ENCODE assay signal across 18 cellular contexts in genomic region chr17:44091200-44091997, GRCh38. TPM values are rescaled to one million over a fixed set of nuclear protein-coding genes. Genes with fewer than 3 reads are reported as not detected.
DNase-seq lines count a peak whose midpoint lies in the region; FAIRE-seq and TF ChIP-seq lines count a peak whose summit lies in the region.
"Had no signal": no experiment of that assay in that cellular context is flagged by ENCODE, and none has a peak within 500 bp of the region (broad histone marks: within the 10 kb centered on the region; RNA-seq: fewer than 3 reads in every experiment).

No MANE protein-coding gene starts in this region.

- peaks cover 6% of the 10 kb centered on the region for H3K23me2 ChIP-seq in H1 (ENCODE audit: low read depth, low read length)

- H3K27me3 Mint-ChIP-seq in IgD-negative memory B cell (no peaks in the 10 kb centered on the region), endodermal cell (ENCODE audit: insufficient read depth) (no peaks in the 10 kb centered on the region)
- H3K27me3 Mint-ChIP-seq: CD4-positive, CD25-positive, alpha-beta regulatory T cell had no signal

- H3K4me3 Mint-ChIP-seq in IgD-negative memory B cell (no peak overlapping the region), endodermal cell (no peak overlapping the region)
- H3K4me3 Mint-ChIP-seq: CD4-positive, CD25-positive, alpha-beta regulatory T cell; GM23338 had no signal

- H3K4me1 Mint-ChIP-seq in IgD-negative memory B cell (peaks cover 0 to 1% (median 0%) of the 10 kb centered on the region in 3 donors), endodermal cell (peaks cover 14% of the 10 kb centered on the region)

- H3K27me3 ChIP-seq in H1 (replicated peaks in 1 of 4; ENCODE audit: control insufficient read depth in 3 of 4, extremely low read depth in 1 of 4, insufficient read depth in 3 of 4, low read length in 3 of 4) (no peaks in the 10 kb centered on the region), osteoblast (ENCODE audit: insufficient read depth, low read length) (no peaks in the 10 kb centered on the region), endodermal cell (ENCODE audit: control insufficient read depth, insufficient read depth, low read length, poor library complexity, severe bottlenecking) (no peaks in the 10 kb centered on the region)

- FAIRE-seq in H1 (lab: Jason Lieb, UNC): no peak

- CTCF ChIA-PET in H1 (lab: Charles Lee; ENCODE audit: partially characterized antibody): interaction anchor here (0.7 to 34.4 kb wide), 4 partner anchors 8 to 23 kb away, joined by 3 to 638 read pairs (median 6); partner anchors contain the start of gene HDAC5

- no peaks in the 10 kb centered on the region for H3K36me3 Mint-ChIP-seq in IgD-negative memory B cell
- peaks cover 27% of the 10 kb centered on the region for H3K36me3 Mint-ChIP-seq in endodermal cell (ENCODE audit: low read depth)

- DNase-seq in H1 (ENCODE audit: low read depth in 1 of 2, low spot score in 2 of 2) (no peak), osteoblast (ENCODE audit: insufficient read length, low spot score, missing footprints) (peak; percentile 71), NCI-H524 treated with DMSO at 0.1 percent for 48 hours (lab: John Stamatoyannopoulos, UW) (no peak), endodermal cell (no peak)
- DNase-seq: ACHN; Caco-2; CD4-positive, CD25-positive, alpha-beta regulatory T cell; DMS153; MM.1S; NCI-H1092 treated with DMSO at 0.1 percent for 48 hours; NCI-H1694 treated with DMSO at 0.1 percent for 48 hours; NCI-H2107; NCI-H2227 treated with DMSO at 0.1 percent for 48 hours; NCI-H524; Right ventricle myocardium superior; SK-N-SH had no signal

- H3K9me3 ChIP-seq in H1 (ENCODE audit: insufficient read depth in 2 of 2, low read depth in 1 of 2, low read length in 1 of 2): no peaks in the 10 kb centered on the region
- H3K9me3 ChIP-seq in osteoblast (ENCODE audit: low read depth, low read length): no peaks in the 10 kb centered on the region
- no peaks in the 10 kb centered on the region for H3K9me3 ChIP-seq in endodermal cell (ENCODE audit: control insufficient read depth, low read length)
- H3K9me3 ChIP-seq: Caco-2, SK-N-SH had no signal

- H3K23ac ChIP-seq in H1 (ENCODE audit: insufficient read length): no peak overlapping the region

- H2BK12ac ChIP-seq in H1 (ENCODE audit: low read depth, low read length): no peak overlapping the region

- no peak for TF ChIP-seq EP300 in H1 (IDR thresholded peaks at IDR 0.05; ENCODE audit: borderline replicate concordance in 1 of 2, low read depth in 2 of 2, low read length in 2 of 2)

- H3K79me1 ChIP-seq in H1 (ENCODE audit: low read depth, low read length): peaks cover 3% of the 10 kb centered on the region; the same call in 1 of the 2 replicates

- H3K36me3 ChIP-seq in H1 (ENCODE audit: control insufficient read depth in 2 of 4, insufficient read depth in 4 of 4, low read length in 3 of 4) (peaks cover 4 to 17% (median 13%) of the 10 kb centered on the region in 4 experiments; a peak in 6 of 8 replicates), osteoblast (ENCODE audit: insufficient read depth, low read length) (peaks cover 14% of the 10 kb centered on the region), endodermal cell (ENCODE audit: control insufficient read depth, insufficient read depth, low read length) (peaks cover 33% of the 10 kb centered on the region)

- H2BK15ac ChIP-seq in H1 (ENCODE audit: low read length): no peak overlapping the region

- H3K79me2 ChIP-seq in H1 (ENCODE audit: control insufficient read depth in 1 of 2, insufficient read depth in 2 of 2, low read length in 2 of 2) (peaks cover 0 to 3% of the 10 kb centered on the region in 2 experiments; a peak in 1 of 4 replicates), osteoblast (ENCODE audit: insufficient read depth, low read length) (peaks cover 4% of the 10 kb centered on the region)

- TF ChIP-seq RAD21 in H1 (IDR thresholded peaks at IDR 0.05 in 1 of 2, conservative IDR thresholded peaks at IDR 0.05 in 1 of 2; ENCODE audit: low read depth in 2 of 2, low read length in 2 of 2): no peak

- H2BK120ac ChIP-seq in H1 (replicated peaks; ENCODE audit: low read depth, low read length): no peak overlapping the region

- TF ChIP-seq POLR2A in H1 (IDR thresholded peaks at IDR 0.05; ENCODE audit: control extremely low read depth in 1 of 2, low read depth in 2 of 2, low read length in 2 of 2): no peak

- H2AFZ ChIP-seq in H1 (ENCODE audit: low read length) (no peak overlapping the region), osteoblast (ENCODE audit: low read length) (no peak overlapping the region)
- H2AFZ ChIP-seq: GM23338 had no signal

- H3K9ac ChIP-seq in H1 (replicated peaks in 1 of 4; ENCODE audit: extremely low read depth in 1 of 4, low read depth in 3 of 4, low read length in 3 of 4) (no peak overlapping the region), endodermal cell (ENCODE audit: extremely low read depth, low read length, poor library complexity, severe bottlenecking) (no peak overlapping the region)
- H3K9ac ChIP-seq: SK-N-SH had no signal

- WGBS in H1 (ENCODE audit: extremely low coverage in 1 of 2, insufficient coverage in 1 of 2, insufficient read length in 1 of 2, insufficient replicate concordance in 2 of 2, low coverage in 1 of 2, low lambda C conversion rate in 2 of 2, missing lambda C conversion rate in 1 of 2), 2 experiments: 89% methylated on average over 14 of the region's 14 CpGs; no CpG with 5 or more reads in 1 of the 2 experiments
- WGBS in endodermal cell (ENCODE audit: insufficient coverage in 1 of 2, insufficient read length in 1 of 2), 2 experiments: 89 to 96% methylated on average over 10 to 14 of the region's 14 CpGs

- peaks cover 5 to 18% (median 13%) of the 10 kb centered on the region in 4 experiments for H3K4me1 ChIP-seq in H1 (replicated peaks in 1 of 4; ENCODE audit: control insufficient read depth in 3 of 4, insufficient read depth in 4 of 4, low read length in 3 of 4)
- peaks cover 22% of the 10 kb centered on the region for H3K4me1 ChIP-seq in osteoblast (ENCODE audit: insufficient read depth, low read length)
- H3K4me1 ChIP-seq in endodermal cell (ENCODE audit: control insufficient read depth, insufficient read depth, low read length): peaks cover 6% of the 10 kb centered on the region

- peak overlapping the region in 2 of 3 donors; percentile 23 to 73 for H3K27ac Mint-ChIP-seq in IgD-negative memory B cell
- H3K27ac Mint-ChIP-seq in endodermal cell: no peak overlapping the region
- H3K27ac Mint-ChIP-seq: CD4-positive, CD25-positive, alpha-beta regulatory T cell; GM23338 had no signal

- no peak overlapping the region; the same call in 1 of the 2 replicates for H2BK5ac ChIP-seq in H1 (ENCODE audit: low read depth, low read length)

- H3K18ac ChIP-seq in H1 (ENCODE audit: extremely low read depth, low read length): no peak overlapping the region

- H3K4me2 ChIP-seq in H1 (ENCODE audit: insufficient read depth in 1 of 2, low read depth in 2 of 2, low read length in 2 of 2) (no peak overlapping the region), osteoblast (ENCODE audit: insufficient read depth, low read length) (no peak overlapping the region)
- H3K4me2 ChIP-seq: GM23338, SK-N-SH had no signal

- H3K9me3 Mint-ChIP-seq in IgD-negative memory B cell (no peaks in the 10 kb centered on the region), endodermal cell (no peaks in the 10 kb centered on the region)
- H3K9me3 Mint-ChIP-seq: CD4-positive, CD25-positive, alpha-beta regulatory T cell; GM23338 had no signal

- no peak overlapping the region for H3K4me3 ChIP-seq in H1 (ENCODE audit: extremely low read depth in 1 of 4, insufficient read depth in 2 of 4, low read depth in 3 of 4, low read length in 4 of 4)
- no peak overlapping the region for H3K4me3 ChIP-seq in osteoblast (ENCODE audit: insufficient read depth, low read length)
- no peak overlapping the region for H3K4me3 ChIP-seq in endodermal cell (ENCODE audit: low read length)
- H3K4me3 ChIP-seq: GM23338 had no signal

- no peak overlapping the region for H3K56ac ChIP-seq in H1 (replicated peaks; ENCODE audit: insufficient read length, low read depth, low read length)

- no peak overlapping the region for H2BK20ac ChIP-seq in H1 (ENCODE audit: low read length)

- H4K20me1 ChIP-seq in H1 (replicated peaks in 1 of 2; ENCODE audit: control insufficient read depth in 1 of 2, insufficient read depth in 2 of 2, low read length in 2 of 2) (no peaks in the 10 kb centered on the region), osteoblast (ENCODE audit: insufficient read depth, low read length) (no peaks in the 10 kb centered on the region)

- H4K91ac ChIP-seq in H1 (replicated peaks; ENCODE audit: insufficient read length, low read length): no peak overlapping the region

- no peak overlapping the region for H3K4ac ChIP-seq in H1 (replicated peaks; ENCODE audit: insufficient read length, low read depth, low read length)

- H4K8ac ChIP-seq in H1 (ENCODE audit: extremely low read depth, insufficient read depth, low read length): no peak overlapping the region

- POLR2A ChIA-PET in H1 (lab: Charles Lee; ENCODE audit: partially characterized antibody): interaction anchor here (1.0 to 1.4 kb wide), 5 partner anchors 8 to 32 kb away, joined by 3 to 5 read pairs (median 3); no protein-coding TSS in a partner anchor

- H3K27ac ChIP-seq in H1 (ENCODE audit: low read depth, low read length): no peak overlapping the region
- H3K27ac ChIP-seq in osteoblast (ENCODE audit: low read depth, low read length): no peak overlapping the region
- no peak overlapping the region for H3K27ac ChIP-seq in endodermal cell (ENCODE audit: low read depth, low read length)

- 0 out of 2 replicates have a peak overlapping the region, but pooled peaks have one; percentile 4 for H2AK5ac ChIP-seq in H1 (ENCODE audit: low read depth, low read length)

- H3K14ac ChIP-seq in H1 (ENCODE audit: insufficient read length): no peak overlapping the region

- TF ChIP-seq CTCF in H1 (IDR thresholded peaks at IDR 0.05; ENCODE audit: control extremely low read depth in 1 of 3, insufficient read depth in 1 of 3, low read depth in 1 of 3, low read length in 3 of 3) (no peak), osteoblast (IDR thresholded peaks at IDR 0.05; ENCODE audit: extremely low read depth, low read depth, low read length) (no peak), endodermal cell (conservative IDR thresholded peaks at IDR 0.05) (no peak)

- no peak overlapping the region for H4K5ac ChIP-seq in H1 (ENCODE audit: insufficient read length, low read depth, low read length)

RNA-seq across cellular contexts. Expression of gene G6PC3, which starts 20.9 kb away (rescaled TPM):
- polyA plus RNA-seq in IgD-negative memory B cell: 22.5 TPM
- total RNA-seq in H1 (2021; fragmentation: NEBNext Ultra II Directional; extraction: Animal tissue kit (Norgen Biotek cat#: 25700)): 104 and 114 TPM in 2 replicates
- 343 and 436 TPM in 2 replicates for polyA plus RNA-seq in H1 (2011; rRNA removed)
- polyA plus RNA-seq in H1 (2011; cell fraction: cytosol; rRNA removed): 191 TPM
- 198 TPM for polyA plus RNA-seq in H1 (2011; cell fraction: nucleus; rRNA removed)
- polyA plus RNA-seq in H1 (2012, experiment 1 of 2): 143 to 233 TPM (median 204 TPM) in 4 replicates
- 249 TPM for polyA plus RNA-seq in H1 (2012, experiment 2 of 2)
- 394 TPM for polyA plus RNA-seq in H1 (2013, experiment 1 of 2)
- polyA plus RNA-seq in H1 (2013, experiment 2 of 2): 451 TPM
- polyA minus RNA-seq in H1 (2011; rRNA and poly(A)+ RNA removed): 132 and 168 TPM in 2 replicates
- 151 TPM for polyA minus RNA-seq in H1 (2011; cell fraction: cytosol; rRNA and poly(A)+ RNA removed)
- polyA minus RNA-seq in H1 (2011; cell fraction: nucleus; rRNA and poly(A)+ RNA removed): 96.9 TPM
- total RNA-seq in osteoblast: 19.7 and 23.5 TPM in 2 replicates
- total RNA-seq in endodermal cell: 100 to 1,000 TPM in 1 of 2 donors, 10 to 100 TPM in 1; 88.8 to 129 TPM
- polyA plus RNA-seq in endodermal cell (2013, experiment 1 of 2): 107 TPM
- polyA plus RNA-seq in endodermal cell (2013, experiment 2 of 2): 101 TPM

RNA-seq across cellular contexts. Expression of gene LSM12, which starts 24.9 kb away (rescaled TPM):
- polyA plus RNA-seq in IgD-negative memory B cell (73.4 TPM), H1 (2011; rRNA removed) (51.6 and 69.8 TPM in 2 replicates)
- 118 and 142 TPM in 2 replicates for total RNA-seq in H1 (2021; fragmentation: NEBNext Ultra II Directional; extraction: Animal tissue kit (Norgen Biotek cat#: 25700))
- 57.3 TPM for polyA plus RNA-seq in H1 (2011; cell fraction: cytosol; rRNA removed)
- polyA plus RNA-seq in H1 (2011; cell fraction: nucleus; rRNA removed): 31.1 TPM
- polyA plus RNA-seq in H1 (2012, experiment 1 of 2): 59.4 to 75.6 TPM (median 69.7 TPM) in 4 replicates
- polyA plus RNA-seq in H1 (2012, experiment 2 of 2): 76.0 TPM
- polyA plus RNA-seq in H1 (2013, experiment 1 of 2): 126 TPM
- polyA plus RNA-seq in H1 (2013, experiment 2 of 2): 129 TPM
- polyA minus RNA-seq in H1 (2011; rRNA and poly(A)+ RNA removed): 83.5 and 95.8 TPM in 2 replicates
- 54.6 TPM for polyA minus RNA-seq in H1 (2011; cell fraction: cytosol; rRNA and poly(A)+ RNA removed)
- 32.1 TPM for polyA minus RNA-seq in H1 (2011; cell fraction: nucleus; rRNA and poly(A)+ RNA removed)
- total RNA-seq in osteoblast (59.0 and 65.4 TPM in 2 replicates), endodermal cell (100 to 1,000 TPM in 1 of 2 donors, 10 to 100 TPM in 1; 97.7 to 102 TPM)
- polyA plus RNA-seq in endodermal cell (2013, experiment 1 of 2): 59.9 TPM
- 53.1 TPM for polyA plus RNA-seq in endodermal cell (2013, experiment 2 of 2)

RNA-seq across cellular contexts. Expression of gene HDAC5, which starts 32.0 kb away (rescaled TPM):
- polyA plus RNA-seq in IgD-negative memory B cell: 49.5 TPM
- total RNA-seq in H1 (2021; fragmentation: NEBNext Ultra II Directional; extraction: Animal tissue kit (Norgen Biotek cat#: 25700)): 48.5 and 54.0 TPM in 2 replicates
- polyA plus RNA-seq in H1 (2011; rRNA removed): 54.4 and 79.2 TPM in 2 replicates
- 78.3 TPM for polyA plus RNA-seq in H1 (2011; cell fraction: cytosol; rRNA removed)
- 103 TPM for polyA plus RNA-seq in H1 (2011; cell fraction: nucleus; rRNA removed)
- 31.8 to 62.6 TPM (median 53.9 TPM) in 4 replicates for polyA plus RNA-seq in H1 (2012, experiment 1 of 2)
- polyA plus RNA-seq in H1 (2012, experiment 2 of 2): 44.0 TPM
- 23.8 TPM for polyA plus RNA-seq in H1 (2013, experiment 1 of 2)
- polyA plus RNA-seq in H1 (2013, experiment 2 of 2): 23.7 TPM
- 77.4 and 115 TPM in 2 replicates for polyA minus RNA-seq in H1 (2011; rRNA and poly(A)+ RNA removed)
- 41.8 TPM for polyA minus RNA-seq in H1 (2011; cell fraction: cytosol; rRNA and poly(A)+ RNA removed)
- 57.9 TPM for polyA minus RNA-seq in H1 (2011; cell fraction: nucleus; rRNA and poly(A)+ RNA removed)
- total RNA-seq in osteoblast: 69.2 and 85.4 TPM in 2 replicates
- total RNA-seq in endodermal cell: 10 to 100 TPM; 36.9 to 64.6 TPM
- polyA plus RNA-seq in endodermal cell (2013, experiment 1 of 2): 55.7 TPM
- polyA plus RNA-seq in endodermal cell (2013, experiment 2 of 2): 57.7 TPM

RNA-seq across cellular contexts. Expression of gene HROB, which starts 50.3 kb away (rescaled TPM):
- polyA plus RNA-seq in IgD-negative memory B cell (0.24 TPM), H1 (2011; rRNA removed) (21.6 and 24.1 TPM in 2 replicates)
- 18.8 and 19.4 TPM in 2 replicates for total RNA-seq in H1 (2021; fragmentation: NEBNext Ultra II Directional; extraction: Animal tissue kit (Norgen Biotek cat#: 25700))
- 17.5 TPM for polyA plus RNA-seq in H1 (2011; cell fraction: cytosol; rRNA removed)
- polyA plus RNA-seq in H1 (2011; cell fraction: nucleus; rRNA removed): 32.1 TPM
- polyA plus RNA-seq in H1 (2012, experiment 1 of 2): 16.3 to 20.8 TPM (median 17.6 TPM) in 4 replicates
- 16.8 TPM for polyA plus RNA-seq in H1 (2012, experiment 2 of 2)
- polyA plus RNA-seq in H1 (2013, experiment 1 of 2): 10.8 TPM
- polyA plus RNA-seq in H1 (2013, experiment 2 of 2): 10.3 TPM
- 35.7 and 36.8 TPM in 2 replicates for polyA minus RNA-seq in H1 (2011; rRNA and poly(A)+ RNA removed)
- polyA minus RNA-seq in H1 (2011; cell fraction: cytosol; rRNA and poly(A)+ RNA removed): 17.8 TPM
- 18.6 TPM for polyA minus RNA-seq in H1 (2011; cell fraction: nucleus; rRNA and poly(A)+ RNA removed)
- total RNA-seq in osteoblast (1.8 TPM in 2 replicates), endodermal cell (10 to 100 TPM; 20.9 to 23.4 TPM)
- polyA plus RNA-seq in endodermal cell (2013, experiment 1 of 2): 10.5 TPM
- polyA plus RNA-seq in endodermal cell (2013, experiment 2 of 2): 12.0 TPM
